8 cellular contexts compared by ENCODE assay signal in the genomic region with DNA sequence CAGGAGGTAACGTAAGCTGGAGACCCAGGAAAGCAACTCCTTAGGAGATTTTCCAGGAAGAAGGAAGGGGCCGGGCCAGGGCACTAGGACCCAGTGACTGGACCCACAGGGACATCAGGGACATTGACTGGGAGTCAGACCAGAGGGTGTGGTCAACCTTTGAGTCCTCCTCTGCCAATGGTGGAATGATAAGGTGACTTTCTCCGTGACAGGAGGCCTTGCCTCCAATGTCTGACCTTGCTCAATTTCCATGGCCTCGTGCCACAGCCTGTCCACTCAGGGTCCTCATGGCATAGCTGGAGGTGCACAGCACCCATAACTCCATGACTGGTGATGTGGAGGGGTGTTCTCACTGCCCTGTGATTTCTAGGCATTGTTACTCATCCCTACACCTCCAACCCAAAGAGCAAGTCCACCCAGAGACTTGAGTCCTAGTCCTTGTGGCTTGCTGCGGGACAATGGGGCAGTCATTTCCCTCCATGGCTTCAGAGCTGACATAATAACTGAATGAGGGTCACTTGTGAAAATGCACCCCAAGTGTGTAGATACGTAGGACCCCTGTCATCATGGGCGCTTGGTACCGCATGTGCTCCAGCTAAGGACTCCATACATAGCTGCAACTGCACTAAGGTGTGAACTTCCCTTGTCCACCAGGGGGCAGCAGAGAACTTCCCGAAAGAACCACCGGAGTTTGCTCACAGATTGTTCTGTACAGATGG. TPM values are rescaled to one million over a fixed set of nuclear protein-coding genes. Genes with fewer than 3 reads are reported as not detected.
DNase-seq lines count a peak whose midpoint lies in the region; ATAC-seq, FAIRE-seq and TF ChIP-seq lines count a peak whose summit lies in the region.

No MANE protein-coding gene starts in this region.

- peak; percentile 90 for TF ChIP-seq CTCF in BJ (IDR thresholded peaks at IDR 0.05; ENCODE audit: insufficient read depth, low read depth, low read length)
- TF ChIP-seq CTCF in lung (IDR thresholded peaks at IDR 0.05; ENCODE audit: control extremely low read depth, extremely low read depth), result peak; percentile 57

- no peaks in the 10 kb centered on the region for H3K9me3 ChIP-seq in duodenal mucosa (ENCODE audit: control insufficient read depth in 1 of 2, low read length in 2 of 2)
- H3K9me3 ChIP-seq in lung (ENCODE audit: control insufficient read depth in 2 of 2, insufficient read depth in 1 of 2, low read length in 1 of 2), result no peaks in the 10 kb centered on the region

- H3K27me3 ChIP-seq in BJ (ENCODE audit: control insufficient read depth, insufficient read depth, low read length) (peaks cover 4% of the 10 kb centered on the region), duodenal mucosa (ENCODE audit: control insufficient read depth in 1 of 2, insufficient read depth in 2 of 2, low read length in 2 of 2) (no peaks in the 10 kb centered on the region), lung (ENCODE audit: control insufficient read depth, insufficient read depth) (no peaks in the 10 kb centered on the region)

- H3K36me3 ChIP-seq in BJ (ENCODE audit: control insufficient read depth, insufficient read depth, low read length) (no peaks in the 10 kb centered on the region), duodenal mucosa (ENCODE audit: control insufficient read depth in 1 of 2, insufficient read depth in 2 of 2, low read length in 2 of 2) (no peaks in the 10 kb centered on the region), lung (ENCODE audit: control insufficient read depth in 2 of 2, insufficient read depth in 2 of 2, low read length in 2 of 2) (no peaks in the 10 kb centered on the region)

- POLR2A ChIA-PET in BJ (lab: Charles Lee), result interaction anchor here (0.6 kb wide), 1 partner anchor 28 kb away, joined by 3 read pairs; no protein-coding TSS in a partner anchor

- peak; percentile 80 for FAIRE-seq in GM19239 (lab: Jason Lieb, UNC)

- 47 to 48% methylated on average over 10 of the region's 10 CpGs for WGBS in lung, 2 donors

- peaks cover 32 to 51% of the 10 kb centered on the region in 2 donors for H3K4me1 ChIP-seq in duodenal mucosa (ENCODE audit: control insufficient read depth in 1 of 2, insufficient read depth in 2 of 2, low read length in 2 of 2)
- peaks cover 0 to 4% of the 10 kb centered on the region in 2 donors for H3K4me1 ChIP-seq in lung (ENCODE audit: control insufficient read depth in 2 of 2, insufficient read depth in 2 of 2, low read length in 2 of 2)

- ATAC-seq in HG03521 (IDR thresholded peaks at IDR 0.05; ENCODE audit: unreplicated experiment) (peak; percentile 73), lung (ENCODE audit: insufficient read depth, low FRiP score) (peak; percentile 66)

- peak; percentile 24 for DNase-seq in BJ (ENCODE audit: low read depth)
- peak; percentile 83 for DNase-seq in GM19239 (ENCODE audit: insufficient read length, low spot score)
- peak; percentile 73 for DNase-seq in NCI-H774 (lab: John Stamatoyannopoulos, UW)
- peak; percentile 67 to 79 for DNase-seq in activated CD4-positive, alpha-beta T cell treated with anti-CD3 and anti-CD28 coated beads, Interleukin-2, amount 50 U/mL, for 4 hours
- peak; percentile 92 for DNase-seq in lung (ENCODE audit: low spot score)
- peak; percentile 69 for DNase-seq in stimulated activated CD8-positive, alpha-beta memory T cell treated with anti-CD3 and anti-CD28 coated beads, Interleukin-12 subunit alpha, Interleukin-12 subunit beta, amount 100 ng/mL, for 1 hour (ENCODE audit: low read depth)

- peak overlapping the region in 1 of 2 donors; percentile 29 for H3K9ac ChIP-seq in duodenal mucosa (ENCODE audit: low read depth in 1 of 2, low read length in 2 of 2)

- peak overlapping the region; percentile 53 for H3K27ac ChIP-seq in duodenal mucosa (ENCODE audit: low read depth, low read length)
- no peak overlapping the region for H3K27ac ChIP-seq in lung (ENCODE audit: low read depth in 1 of 2, low read length in 1 of 2)

- CTCF ChIA-PET in BJ (lab: Yijun Ruan, JAX), result interaction anchor here (0.7 to 6.2 kb wide), 35 partner anchors 10 to 267 kb away, joined by 3 to 66 read pairs (median 4); a partner anchor contains a TSS

- H3K4me3 ChIP-seq in BJ (ENCODE audit: low read depth, low read length) (no peak overlapping the region), duodenal mucosa (ENCODE audit: low read depth in 1 of 2, low read length in 2 of 2) (no peak overlapping the region), lung (no peak overlapping the region)

RNA-seq across cellular contexts. Expression of a gene that starts 4.1 kb away (rescaled TPM):
- polyA plus RNA-seq in BJ (2011; rRNA removed), result 0.22 and 0.23 TPM in 2 replicates
- polyA minus RNA-seq in BJ (2011; rRNA and poly(A)+ RNA removed), result not detected in 2 replicates
- 1 to 10 TPM; 1.2 to 3.7 TPM for total RNA-seq in lung
- polyA plus RNA-seq in lung, result 1 to 10 TPM in 1 of 2 donors, under 1 TPM in 1; 0.47 to 2.0 TPM

RNA-seq across cellular contexts. Expression of a gene that starts 16.9 kb away (rescaled TPM):
- polyA plus RNA-seq in BJ (2011; rRNA removed), result 0.07 TPM in 2 replicates
- not detected in 2 replicates for polyA minus RNA-seq in BJ (2011; rRNA and poly(A)+ RNA removed)
- total RNA-seq in lung, result 1 to 10 TPM; 4.7 to 4.8 TPM
- 1 to 10 TPM in 1 of 2 donors, under 1 TPM in 1; 0.47 to 6.7 TPM for polyA plus RNA-seq in lung

Comparison
In these comparisons a context has a peak if more than half of its experiments do, and no peak if none do; other contexts are left out.
1. DNase-seq: peak in every context shown above with its lines; median percentile 92 in lung; 83 in GM19239; 73 in NCI-H774; 73 in activated CD4-positive, alpha-beta T cell treated with anti-CD3 and anti-CD28 coated beads, Interleukin-2, amount 50 U/mL, for 4 hours; 69 in stimulated activated CD8-positive, alpha-beta memory T cell treated with anti-CD3 and anti-CD28 coated beads, Interleukin-12 subunit alpha, Interleukin-12 subunit beta, amount 100 ng/mL, for 1 hour; 24 in BJ.